1 cellular context compared by ENCODE assay signal in genomic region chr6:72411872-72412708, GRCh38.
TF ChIP-seq lines count a peak whose summit lies in the region.

No MANE protein-coding gene starts in this region.

TF ChIP-seq in HepG2, 621 proteins besides CTCF, POLR2A, EP300 and RAD21 (continued from another document and continues in another):
- peak; percentile 60; the same call in 1 of the 2 replicates for TF ChIP-seq ZNF878 (CRISPR knock-in tag; IDR thresholded peaks at IDR 0.05)
- TF ChIP-seq YEATS2 (CRISPR knock-in tag; IDR thresholded peaks at IDR 0.05; ENCODE audit: borderline replicate concordance) = peak; percentile 47; the same call in 1 of the 2 replicates
- TF ChIP-seq THAP11 (CRISPR knock-in tag; IDR thresholded peaks at IDR 0.05) = peak; percentile 28; the same call in 1 of the 2 replicates
- no peak for TF ChIP-seq KDM4B (CRISPR knock-in tag; IDR thresholded peaks at IDR 0.05)
- TF ChIP-seq STAG1 (CRISPR knock-in tag; IDR thresholded peaks at IDR 0.05) = peak; percentile 98
- peak; percentile 20; the same call in 1 of the 2 replicates for TF ChIP-seq HNF1B (CRISPR knock-in tag; IDR thresholded peaks at IDR 0.05)
- peak; percentile 87 for TF ChIP-seq XRCC5 (optimal IDR thresholded peaks at IDR 0.05; ENCODE audit: low read length)
- TF ChIP-seq ZSCAN9 (CRISPR knock-in tag; IDR thresholded peaks at IDR 0.05; ENCODE audit: borderline replicate concordance) = 0 out of 2 replicates have a peak, but pooled peaks have one; percentile 37
- TF ChIP-seq ARID5B (CRISPR knock-in tag; IDR thresholded peaks at IDR 0.05) = peak; percentile 32; the same call in 1 of the 2 replicates
- 0 out of 2 replicates have a peak, but pooled peaks have one; percentile 34 for TF ChIP-seq FOSL2 (CRISPR knock-in tag; IDR thresholded peaks at IDR 0.05)
- no peak for TF ChIP-seq ZNF136 (CRISPR knock-in tag; IDR thresholded peaks at IDR 0.05; ENCODE audit: low read depth)
- TF ChIP-seq ZBTB33 (CRISPR knock-in tag; IDR thresholded peaks at IDR 0.05) = 0 out of 2 replicates have a peak, but pooled peaks have one; percentile 37
- no peak for TF ChIP-seq SNAPC5 (CRISPR knock-in tag; IDR thresholded peaks at IDR 0.05; ENCODE audit: borderline replicate concordance)
- peak; percentile 49; the same call in 1 of the 2 replicates for TF ChIP-seq CCDC6 (CRISPR knock-in tag; IDR thresholded peaks at IDR 0.05)
- TF ChIP-seq ZKSCAN1 (IDR thresholded peaks at IDR 0.05; ENCODE audit: low read length) = peak; percentile 34; the same call in 1 of the 2 replicates
- TF ChIP-seq MLXIP (CRISPR knock-in tag; IDR thresholded peaks at IDR 0.05; ENCODE audit: borderline replicate concordance) = no peak
- no peak for TF ChIP-seq PREB (CRISPR knock-in tag; IDR thresholded peaks at IDR 0.05)
- peak; percentile 56; the same call in 1 of the 2 replicates for TF ChIP-seq KDM3A (CRISPR knock-in tag; IDR thresholded peaks at IDR 0.05; ENCODE audit: low read depth)
- TF ChIP-seq GATAD2A (CRISPR knock-in tag; IDR thresholded peaks at IDR 0.05) = 0 out of 2 replicates have a peak, but pooled peaks have one; percentile 42
- no peak for TF ChIP-seq CHCHD3 (CRISPR knock-in tag; IDR thresholded peaks at IDR 0.05)
- TF ChIP-seq MIER3 (CRISPR knock-in tag; IDR thresholded peaks at IDR 0.05; ENCODE audit: borderline replicate concordance) = 0 out of 2 replicates have a peak, but pooled peaks have one; percentile 47
- peak; percentile 35; the same call in 1 of the 2 replicates for TF ChIP-seq ERF (CRISPR knock-in tag; IDR thresholded peaks at IDR 0.05)
- peak; percentile 66; the same call in 1 of the 2 replicates for TF ChIP-seq ZBTB25 (CRISPR knock-in tag; IDR thresholded peaks at IDR 0.05)
- TF ChIP-seq ISL2 (CRISPR knock-in tag; IDR thresholded peaks at IDR 0.05) = 0 out of 2 replicates have a peak, but pooled peaks have one; percentile 38
- TF ChIP-seq SMAD3 (CRISPR knock-in tag; IDR thresholded peaks at IDR 0.05) = 0 out of 2 replicates have a peak, but pooled peaks have one; percentile 44
- peak; percentile 35; the same call in 1 of the 2 replicates for TF ChIP-seq ARID3A (IDR thresholded peaks at IDR 0.05; ENCODE audit: low read depth, low read length)
- peak; percentile 65; the same call in 1 of the 2 replicates for TF ChIP-seq KDM2A (CRISPR knock-in tag; IDR thresholded peaks at IDR 0.05; ENCODE audit: borderline replicate concordance, low read depth)
- TF ChIP-seq MED1 (CRISPR knock-in tag; IDR thresholded peaks at IDR 0.05) = peak; percentile 32; the same call in 1 of the 2 replicates
- peak; percentile 36 for TF ChIP-seq YY1 (IDR thresholded peaks at IDR 0.05; ENCODE audit: insufficient read depth, insufficient replicate concordance, low read depth, low read length)
- TF ChIP-seq REPIN1 (CRISPR knock-in tag; IDR thresholded peaks at IDR 0.05; ENCODE audit: borderline replicate concordance, low read depth) = peak; percentile 39; the same call in 1 of the 2 replicates
- TF ChIP-seq RXRB (CRISPR knock-in tag; IDR thresholded peaks at IDR 0.05; ENCODE audit: borderline replicate concordance) = peak; percentile 51; the same call in 1 of the 2 replicates
- peak; percentile 14; the same call in 1 of the 2 replicates for TF ChIP-seq GATAD1 (CRISPR knock-in tag; IDR thresholded peaks at IDR 0.05)
- peak; percentile 47; the same call in 1 of the 2 replicates for TF ChIP-seq IKZF5 (CRISPR knock-in tag; IDR thresholded peaks at IDR 0.05)
- TF ChIP-seq CREB1 (IDR thresholded peaks at IDR 0.05) = no peak
- 0 out of 2 replicates have a peak, but pooled peaks have one; percentile 31 for TF ChIP-seq CREB1 (CRISPR knock-in tag; IDR thresholded peaks at IDR 0.05)
- TF ChIP-seq ZNF691 (CRISPR knock-in tag; IDR thresholded peaks at IDR 0.05; ENCODE audit: borderline replicate concordance, low read depth) = 0 out of 2 replicates have a peak, but pooled peaks have one; percentile 34
- TF ChIP-seq BHLHE40 (IDR thresholded peaks at IDR 0.05; ENCODE audit: low read length) = peak; percentile 42; the same call in 1 of the 2 replicates
- 0 out of 2 replicates have a peak, but pooled peaks have one; percentile 29 for TF ChIP-seq ZNF205 (CRISPR knock-in tag; IDR thresholded peaks at IDR 0.05)
- TF ChIP-seq ZNF513 (CRISPR knock-in tag; conservative IDR thresholded peaks at IDR 0.05) = no peak
